8 cellular contexts compared by ENCODE assay signal in the genomic region with DNA sequence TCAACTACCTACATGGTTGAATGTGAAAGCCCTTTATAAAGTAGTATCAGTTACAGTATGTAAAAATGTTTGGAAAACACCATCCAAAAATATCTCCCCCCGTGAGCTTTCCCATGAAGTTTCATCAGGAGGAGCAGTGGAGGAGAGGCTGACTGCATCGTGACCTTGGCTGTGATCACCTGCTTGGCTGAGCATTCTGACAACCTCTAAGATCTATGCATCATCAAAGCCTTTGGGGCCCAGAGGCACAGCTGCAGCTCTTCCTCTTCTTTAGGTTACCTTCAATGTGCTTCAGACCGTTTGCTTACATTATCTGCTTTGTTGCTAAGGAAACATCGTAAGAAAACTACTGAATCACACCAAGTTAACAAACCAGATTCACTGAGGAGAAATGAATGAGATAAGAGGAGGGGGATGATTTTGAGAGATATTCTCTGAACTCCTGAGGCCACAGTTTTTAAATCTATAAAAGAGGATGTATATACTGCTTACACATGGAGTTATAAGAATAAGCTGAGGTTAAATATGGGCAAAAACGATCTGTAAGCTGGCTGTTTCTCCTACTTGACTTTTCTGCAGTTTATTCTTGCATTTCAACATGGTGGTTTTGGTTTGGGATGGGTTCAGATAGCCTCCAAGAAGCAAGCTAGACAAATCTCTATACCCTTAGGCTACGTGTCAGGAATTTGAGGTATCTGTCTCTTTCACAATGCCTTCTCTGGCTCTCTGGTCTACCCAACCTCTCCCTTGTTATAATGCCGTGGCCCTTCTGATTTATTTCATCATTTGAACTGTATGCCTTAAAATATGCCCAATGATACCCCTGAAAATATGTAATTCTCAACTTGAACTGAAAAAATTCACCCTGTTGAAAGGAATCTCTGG.
DNase-seq lines count a peak whose midpoint lies in the region; ATAC-seq and TF ChIP-seq lines count a peak whose summit lies in the region.

No MANE protein-coding gene starts in this region.

- peak overlapping the region; percentile 81 for H3K27ac ChIP-seq in MM.1S (ENCODE audit: low read length)

- TF ChIP-seq CTCF in MM.1S (IDR thresholded peaks at IDR 0.05; ENCODE audit: low read length) = no peak

- H3K9ac ChIP-seq in MM.1S (ENCODE audit: low read length) = peak overlapping the region; percentile 27; the same call in 1 of the 2 replicates

- no peaks in the 10 kb centered on the region for H3K36me3 ChIP-seq in MM.1S (replicated peaks; ENCODE audit: insufficient read depth, low read length)

- ATAC-seq in GM21723 (IDR thresholded peaks at IDR 0.05; ENCODE audit: unreplicated experiment) = peak; percentile 50

- peaks cover 53% of the 10 kb centered on the region for H3K79me2 ChIP-seq in MM.1S (ENCODE audit: low read length)

- H3K4me3 ChIP-seq in MM.1S (ENCODE audit: low read length) = no peak overlapping the region

- H2AFZ ChIP-seq in MM.1S (ENCODE audit: low read length) = no peak overlapping the region

- H3K27me3 ChIP-seq in MM.1S (replicated peaks; ENCODE audit: insufficient read depth, low read length) = no peaks in the 10 kb centered on the region

- no peaks in the 10 kb centered on the region for H3K9me2 ChIP-seq in MM.1S (replicated peaks; ENCODE audit: insufficient read depth, low read length)

- H3K4me2 ChIP-seq in MM.1S (ENCODE audit: low read depth, low read length) = peak overlapping the region; percentile 88; the same call in 1 of the 2 replicates

- no peaks in the 10 kb centered on the region for H3K9me3 ChIP-seq in MM.1S (replicated peaks; ENCODE audit: insufficient read depth, low read length)

- peaks cover 64% of the 10 kb centered on the region for H3F3A ChIP-seq in MM.1S (ENCODE audit: insufficient read depth, low read length)

- no peaks in the 10 kb centered on the region for H4K20me1 ChIP-seq in MM.1S (ENCODE audit: insufficient read depth, low read length)

- peaks cover 72% of the 10 kb centered on the region for H3K4me1 ChIP-seq in MM.1S (ENCODE audit: low read length)

- DNase-seq in GM04504 (ENCODE audit: low read depth) (peak; percentile 27), MM.1S (peak; percentile 82), NCI-H1694 treated with DMSO at 0.1 percent for 48 hours (lab: John Stamatoyannopoulos, UW) (no peak), NCI-H345 (lab: John Stamatoyannopoulos, UW) (no peak), anterior cingulate cortex (lab: John Stamatoyannopoulos, UW) (no peak)
- peak; percentile 45 for DNase-seq in activated naive CD4-positive, alpha-beta T cell treated with Interleukin-2 at 50 U/mL for 16 hours
- DNase-seq in stimulated activated CD4-positive, alpha-beta T cell treated with anti-CD3 and anti-CD28 coated beads, Interleukin-12 subunit alpha, Interleukin-12 subunit beta, amount 100 ng/mL, for 4 hours = peak; percentile 18

Comparison
In these comparisons a context has a peak if more than half of its experiments do, and no peak if none do; other contexts are left out.
1. DNase-seq: peak in GM04504 (single experiment), MM.1S (single experiment), activated naive CD4-positive, alpha-beta T cell treated with Interleukin-2 at 50 U/mL for 16 hours (single experiment) and stimulated activated CD4-positive, alpha-beta T cell treated with anti-CD3 and anti-CD28 coated beads, Interleukin-12 subunit alpha, Interleukin-12 subunit beta, amount 100 ng/mL, for 4 hours (single experiment); none in NCI-H1694 treated with DMSO at 0.1 percent for 48 hours (single experiment), NCI-H345 (single experiment) and anterior cingulate cortex (0 of 58).